In genomic region chr15:55743615-55743978, GRCh38 we compare ENCODE assay signal across 9 cellular contexts. TPM values are rescaled to one million over a fixed set of nuclear protein-coding genes. Genes with fewer than 3 reads are reported as not detected.
DNase-seq lines count a peak whose midpoint lies in the region; ATAC-seq and TF ChIP-seq lines count a peak whose summit lies in the region.
"Had no signal": no experiment of that assay in that cellular context is flagged by ENCODE, and none has a peak within 500 bp of the region (broad histone marks: within the 10 kb centered on the region; RNA-seq: fewer than 3 reads in every experiment).

No MANE protein-coding gene starts in this region.

- DNase-seq in NT2/D1 (ENCODE audit: low read depth, low spot score) (no peak), esophagus squamous epithelium (lab: John Stamatoyannopoulos, UW) (no peak), ovary (no peak), retina (no peak), T1000 (lab: John Stamatoyannopoulos, UW) (no peak), mucosa of descending colon (no peak)
- DNase-seq: stimulated activated CD4-positive, alpha-beta T cell treated with anti-CD3 and anti-CD28 coated beads, Interleukin-4, amount 100 ng/mL, for 1 hour had no signal

- intact Hi-C loops in esophagus squamous epithelium (cut with DNase I) (no loop called here), ovary (cut with DNase I) (loop anchor here in 1 of 4 donors (5.0 kb wide), 1 partner anchor 1841 kb away; no protein-coding TSS in a partner anchor), mucosa of descending colon (cut with DNase I, micrococcal nuclease) (no loop called here)

- ATAC-seq in HG02840 (IDR thresholded peaks at IDR 0.05; ENCODE audit: low FRiP score, unreplicated experiment) (no peak), mucosa of descending colon (no peak)

- TF ChIP-seq EP300 in ovary (IDR thresholded peaks at IDR 0.05) = no peak

- peak overlapping the region; percentile 87 for H3K9ac ChIP-seq in NT2/D1 (ENCODE audit: insufficient read length, low read depth)

- peaks cover 30% of the 10 kb centered on the region for H3K27me3 ChIP-seq in NT2/D1 (ENCODE audit: insufficient read depth, insufficient read length)
- H3K27me3 ChIP-seq in esophagus squamous epithelium = peaks cover 0 to 67% (median 7%) of the 10 kb centered on the region in 4 donors
- H3K27me3 ChIP-seq in ovary = no peaks in the 10 kb centered on the region

- TF ChIP-seq CTCF in C4-2B (conservative IDR thresholded peaks at IDR 0.05) = no peak
- no peak for TF ChIP-seq CTCF in esophagus squamous epithelium (IDR thresholded peaks at IDR 0.05)
- no peak for TF ChIP-seq CTCF in ovary (IDR thresholded peaks at IDR 0.05)
- no peak for TF ChIP-seq CTCF in mucosa of descending colon (IDR thresholded peaks at IDR 0.05)

- H3K9me3 ChIP-seq in NT2/D1 (ENCODE audit: insufficient read depth, low read length) (no peaks in the 10 kb centered on the region), esophagus squamous epithelium (no peaks in the 10 kb centered on the region), ovary (no peaks in the 10 kb centered on the region), mucosa of descending colon (no peaks in the 10 kb centered on the region)

- 10 to 21% methylated on average over 5 to 8 of the region's 9 CpGs for WGBS in esophagus squamous epithelium, 2 donors
- 2 to 6% (median 2%) methylated on average over 9 of the region's 9 CpGs for WGBS in ovary, 3 donors

- H3K27ac ChIP-seq in C4-2B (peak overlapping the region; percentile 76), esophagus squamous epithelium (peak overlapping the region in 3 of 4 donors; percentile 8 to 78 (median 66)), ovary (peak overlapping the region; percentile 65 to 82)

- H3K4me1 ChIP-seq in NT2/D1 (ENCODE audit: insufficient read depth, insufficient read length) (peaks cover 2% of the 10 kb centered on the region), esophagus squamous epithelium (peaks cover 12 to 29% (median 19%) of the 10 kb centered on the region in 3 donors), ovary (ENCODE audit: insufficient read depth) (peaks cover 3% of the 10 kb centered on the region), mucosa of descending colon (ENCODE audit: low read depth) (peaks cover 13% of the 10 kb centered on the region)

- peak overlapping the region; percentile 65 for H3K4me3 ChIP-seq in NT2/D1 (ENCODE audit: insufficient read length, low read depth)
- peak overlapping the region; percentile 35 to 84 (median 50) for H3K4me3 ChIP-seq in esophagus squamous epithelium
- H3K4me3 ChIP-seq in ovary = peak overlapping the region; percentile 93
- H3K4me3 ChIP-seq in mucosa of descending colon = no peak overlapping the region

- peaks cover 5% of the 10 kb centered on the region for H3K36me3 ChIP-seq in NT2/D1 (ENCODE audit: insufficient read depth, insufficient read length, low read length)
- H3K36me3 ChIP-seq in esophagus squamous epithelium = no peaks in the 10 kb centered on the region
- H3K36me3 ChIP-seq in ovary = no peaks in the 10 kb centered on the region
- H3K36me3 ChIP-seq in mucosa of descending colon (ENCODE audit: low read depth) = no peaks in the 10 kb centered on the region

- TF ChIP-seq POLR2A in esophagus squamous epithelium (IDR thresholded peaks at IDR 0.05) (no peak), ovary (IDR thresholded peaks at IDR 0.05) (no peak)

RNA-seq across cellular contexts. Expression of gene PRTG, which starts 0.6 kb away (rescaled TPM):
- total RNA-seq in esophagus squamous epithelium (1 to 10 TPM in 1 of 4 donors, under 1 TPM in 3; 0.04 to 1.3 (median 0.15) TPM), ovary (1 to 10 TPM; 3.3 to 9.4 (median 6.7) TPM), mucosa of descending colon (1 to 10 TPM in 1 of 3 donors, under 1 TPM in 2; 0.41 to 2.0 (median 0.78) TPM)
- 1 to 10 TPM; 1.2 to 2.5 TPM for polyA plus RNA-seq in ovary
